Comparison of ENCODE assay signal across 9 cellular contexts in the genomic region with DNA sequence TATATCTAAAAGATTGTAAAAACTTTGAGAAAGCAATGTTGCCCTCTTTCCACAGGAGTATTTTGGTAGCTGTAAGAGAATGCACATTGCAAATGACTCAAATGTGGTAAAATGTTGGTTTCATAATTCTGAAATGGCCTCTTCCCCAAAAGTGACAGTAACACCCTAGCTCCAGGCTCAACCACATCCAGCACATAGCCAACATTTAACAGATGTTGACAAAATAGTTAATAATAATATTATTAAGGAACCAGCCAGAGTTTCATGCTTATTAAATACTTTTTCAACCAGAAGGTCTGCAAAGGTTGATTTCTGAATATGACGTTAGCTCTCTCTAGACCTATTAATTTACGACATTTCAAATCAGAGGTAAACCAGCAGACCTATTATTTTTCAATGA. TPM values are rescaled to one million over a fixed set of nuclear protein-coding genes. Genes with fewer than 3 reads are reported as not detected.
DNase-seq lines count a peak whose midpoint lies in the region; ATAC-seq and TF ChIP-seq lines count a peak whose summit lies in the region.
"Had no signal": no experiment of that assay in that cellular context is flagged by ENCODE, and none has a peak within 500 bp of the region (broad histone marks: within the 10 kb centered on the region; RNA-seq: fewer than 3 reads in every experiment).

No MANE protein-coding gene starts in this region.

- H3K9me3 Mint-ChIP-seq in activated CD4-positive, alpha-beta T cell treated with anti-CD3 and anti-CD28 coated beads for 36 hours (ENCODE audit: low read depth): no peaks in the 10 kb centered on the region
- H3K9me3 Mint-ChIP-seq in activated CD4-positive, alpha-beta memory T cell treated with anti-CD3 and anti-CD28 coated beads for 36 hours: no peaks in the 10 kb centered on the region

- H3K27ac Mint-ChIP-seq in activated CD4-positive, alpha-beta T cell treated with anti-CD3 and anti-CD28 coated beads for 36 hours: peak overlapping the region; percentile 78
- peak overlapping the region; percentile 88 for H3K27ac Mint-ChIP-seq in activated CD4-positive, alpha-beta memory T cell treated with anti-CD3 and anti-CD28 coated beads for 36 hours

- CTCF ChIA-PET in activated CD4-positive, alpha-beta T cell treated with anti-CD3 and anti-CD28 coated beads for 36 hours (lab: Charles Lee): interaction anchor here (0.7 to 3.3 kb wide), 4 partner anchors 10 to 45 kb away, joined by 3 to 12 read pairs (median 7); no protein-coding TSS in a partner anchor
- CTCF ChIA-PET in activated CD4-positive, alpha-beta memory T cell treated with anti-CD3 and anti-CD28 coated beads for 36 hours (lab: Charles Lee): interaction anchor here (1.1 to 1.7 kb wide), 4 partner anchors 10 to 45 kb away, joined by 3 to 7 read pairs (median 4); no protein-coding TSS in a partner anchor

- no peaks in the 10 kb centered on the region for H3K36me3 ChIP-seq in kidney epithelial cell (ENCODE audit: control insufficient read depth, insufficient read depth, low read length)
- H3K36me3 ChIP-seq: BLaER1 had no signal

- ATAC-seq in activated CD4-positive, alpha-beta T cell treated with anti-CD3 and anti-CD28 coated beads for 36 hours: peak; percentile 68
- peak; percentile 55 for ATAC-seq in HG03066 (IDR thresholded peaks at IDR 0.05; ENCODE audit: low read depth, unreplicated experiment)
- ATAC-seq in HG02571 (IDR thresholded peaks at IDR 0.05; ENCODE audit: unreplicated experiment): no peak

- H3K27me3 Mint-ChIP-seq in activated CD4-positive, alpha-beta T cell treated with anti-CD3 and anti-CD28 coated beads for 36 hours: no peaks in the 10 kb centered on the region
- H3K27me3 Mint-ChIP-seq in activated CD4-positive, alpha-beta memory T cell treated with anti-CD3 and anti-CD28 coated beads for 36 hours: no peaks in the 10 kb centered on the region

- H3K36me3 Mint-ChIP-seq in activated CD4-positive, alpha-beta T cell treated with anti-CD3 and anti-CD28 coated beads for 36 hours (ENCODE audit: low read depth): peaks cover 2% of the 10 kb centered on the region
- peaks cover 4% of the 10 kb centered on the region for H3K36me3 Mint-ChIP-seq in activated CD4-positive, alpha-beta memory T cell treated with anti-CD3 and anti-CD28 coated beads for 36 hours

- H3K4me1 Mint-ChIP-seq in activated CD4-positive, alpha-beta T cell treated with anti-CD3 and anti-CD28 coated beads for 36 hours: peaks cover 90% of the 10 kb centered on the region
- peaks cover 79% of the 10 kb centered on the region for H3K4me1 Mint-ChIP-seq in activated CD4-positive, alpha-beta memory T cell treated with anti-CD3 and anti-CD28 coated beads for 36 hours (ENCODE audit: low read depth)

- TF ChIP-seq CTCF in kidney epithelial cell (IDR thresholded peaks at IDR 0.05; ENCODE audit: insufficient read depth, low read length, poor library complexity, severe bottlenecking): no peak

- DNase-seq in activated CD4-positive, alpha-beta T cell treated with anti-CD3 and anti-CD28 coated beads for 36 hours: peak; percentile 35
- DNase-seq in activated CD4-positive, alpha-beta T cell treated with anti-CD3 and anti-CD28 coated beads, Interleukin-2, amount 50 U/mL, for 1 hour: no peak
- no peak for DNase-seq in activated CD4-positive, alpha-beta memory T cell treated with anti-CD3 and anti-CD28 coated beads for 36 hours
- DNase-seq in kidney epithelial cell (ENCODE audit: low read depth) (no peak), DMS79 (lab: John Stamatoyannopoulos, UW) (no peak)
- DNase-seq in stimulated activated CD4-positive, alpha-beta T cell treated with anti-CD3 and anti-CD28 coated beads, Interleukin-1b, Interleukin-23, amount 100 ng/mL, for 48 hours: no peak

- H3K4me3 ChIP-seq in kidney epithelial cell (ENCODE audit: low read depth, low read length): peak overlapping the region; percentile 70
- H3K4me3 ChIP-seq: BLaER1 had no signal

- POLR2A ChIA-PET in activated CD4-positive, alpha-beta T cell treated with anti-CD3 and anti-CD28 coated beads for 36 hours (lab: Charles Lee): interaction anchor here (0.5 to 1.0 kb wide), 4 partner anchors 8 to 1997 kb away, joined by 3 read pairs; no protein-coding TSS in a partner anchor
- POLR2A ChIA-PET in activated CD4-positive, alpha-beta memory T cell treated with anti-CD3 and anti-CD28 coated beads for 36 hours (lab: Charles Lee): interaction anchor here (1.1 to 2.7 kb wide), 4 partner anchors 18 to 37 kb away, joined by 3 to 7 read pairs (median 6); no protein-coding TSS in a partner anchor

- H3K4me3 Mint-ChIP-seq in activated CD4-positive, alpha-beta T cell treated with anti-CD3 and anti-CD28 coated beads for 36 hours: peak overlapping the region; percentile 70
- peak overlapping the region; percentile 83 for H3K4me3 Mint-ChIP-seq in activated CD4-positive, alpha-beta memory T cell treated with anti-CD3 and anti-CD28 coated beads for 36 hours

- no peaks in the 10 kb centered on the region for H3K27me3 ChIP-seq in kidney epithelial cell (ENCODE audit: control insufficient read depth, insufficient read depth, low read length)
- H3K27me3 ChIP-seq: BLaER1 had no signal

- intact Hi-C loops in activated CD4-positive, alpha-beta T cell treated with anti-CD3 and anti-CD28 coated beads for 36 hours (cut with DNase I, micrococcal nuclease): loop anchor here (1.0 to 10.0 kb wide), 7 partner anchors 21 to 1992 kb away; partner anchors contain the start of genes CARNMT1 (in 1 of the 2), CEMIP2 (in 1 of the 2), NMRK1 (in 1 of the 2) and OSTF1 (in 1 of the 2)
- intact Hi-C loops in activated CD4-positive, alpha-beta memory T cell treated with anti-CD3 and anti-CD28 coated beads for 36 hours (cut with micrococcal nuclease): loop anchor here (5.0 to 10.0 kb wide), 9 partner anchors 568 to 1994 kb away; partner anchors contain the start of genes CARNMT1, CEMIP2, NMRK1 and OSTF1

RNA-seq across cellular contexts. Expression of gene ANXA1, which starts 1.3 kb away (rescaled TPM):
- total RNA-seq in activated CD4-positive, alpha-beta T cell treated with anti-CD3 and anti-CD28 coated beads for 36 hours: 10 to 100 TPM; 26.0 to 30.9 TPM
- 10 to 100 TPM; 67.7 to 67.9 TPM for total RNA-seq in activated CD4-positive, alpha-beta memory T cell treated with anti-CD3 and anti-CD28 coated beads for 36 hours
- 167 and 189 TPM in 2 replicates for total RNA-seq in kidney epithelial cell
